ENCODE assay signal across 21 cellular contexts in the genomic region with DNA sequence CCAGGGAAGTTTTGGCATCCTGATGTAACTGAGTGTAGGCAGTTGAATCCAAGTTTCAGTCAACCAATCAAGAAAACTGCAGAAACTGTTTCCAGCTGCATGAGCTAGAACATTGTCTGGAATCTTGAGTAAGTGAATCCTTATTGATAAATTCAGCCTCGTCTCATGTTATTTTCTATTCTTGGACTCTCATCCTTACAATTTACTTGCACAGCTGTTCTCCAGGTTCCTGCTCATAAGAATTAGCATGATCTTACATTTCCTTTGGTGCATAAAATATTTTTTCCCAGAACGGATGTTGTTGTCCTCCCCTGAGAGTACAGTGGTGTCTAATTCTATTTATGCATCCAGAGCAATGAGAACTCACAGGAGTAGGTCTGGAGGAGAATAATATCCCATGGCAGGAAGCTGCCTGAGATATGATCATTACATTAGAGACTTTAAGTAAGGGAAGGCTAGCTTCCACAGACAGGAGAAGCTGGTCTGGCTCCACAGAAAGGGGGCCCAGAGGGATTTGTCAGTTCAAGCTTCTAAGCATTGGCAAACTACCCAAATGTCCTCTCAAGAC.
"Had no signal": no experiment of that assay in that cellular context is flagged by ENCODE, and none has a peak within 500 bp of the region (broad histone marks: within the 10 kb centered on the region; RNA-seq: fewer than 3 reads in every experiment).

No MANE protein-coding gene starts in this region.

- H3K4me1 ChIP-seq: gastroesophageal sphincter, pancreas, testis, tibial nerve, upper lobe of right lung, vagina had no signal

- H3K4me3 ChIP-seq: dorsolateral prefrontal cortex, gastroesophageal sphincter, pancreas, right lobe of liver, testis, tibial nerve, upper lobe of right lung, vagina had no signal

- H3K36me3 ChIP-seq: gastroesophageal sphincter, pancreas, right lobe of liver, tibial nerve, upper lobe of right lung, vagina had no signal

- H3K9me3 ChIP-seq: pancreas, testis, upper lobe of right lung, vagina had no signal

- H3K27ac ChIP-seq: gastroesophageal sphincter, pancreas, right lobe of liver, testis, tibial nerve, upper lobe of right lung, vagina had no signal

- H3K27me3 ChIP-seq: dorsolateral prefrontal cortex, gastroesophageal sphincter, pancreas, right lobe of liver, testis, tibial nerve, upper lobe of right lung, vagina had no signal

- DNase-seq: cortex of kidney; dorsolateral prefrontal cortex; effector CD8-positive, alpha-beta T cell; foreskin fibroblast; glutamatergic neuron; immature natural killer cell; kidney; left cardiac atrium; mesendoderm; naive B cell; occipital lobe; pancreas; right lobe of liver; stimulated activated CD4-positive, alpha-beta T cell treated with anti-CD3 and anti-CD28 coated beads, Interleukin-15, amount 100 ng/mL, for 24 hours; stimulated activated CD4-positive, alpha-beta T cell treated with anti-CD3 and anti-CD28 coated beads, Interleukin-1b, Interleukin-23, amount 100 ng/mL, for 48 hours; stimulated activated CD4-positive, alpha-beta T cell treated with anti-CD3 and anti-CD28 coated beads, Interleukin-4, amount 100 ng/mL, for 24 hours; testis; upper lobe of right lung had no signal
